Comparison of ENCODE assay signal across 18 cellular contexts in genomic region chr6:63759605-63760004, GRCh38.
"Had no signal": no experiment of that assay in that cellular context is flagged by ENCODE, and none has a peak within 500 bp of the region (broad histone marks: within the 10 kb centered on the region; RNA-seq: fewer than 3 reads in every experiment).

No MANE protein-coding gene starts in this region.

- H3K27ac ChIP-seq: esophagus muscularis mucosa, heart right ventricle, thoracic aorta had no signal

- H3K27ac Mint-ChIP-seq: activated CD4-positive, alpha-beta memory T cell treated with anti-CD3 and anti-CD28 coated beads for 36 hours; activated naive CD8-positive, alpha-beta T cell treated with anti-CD3 and anti-CD28 coated beads, Interleukin-2, amount 10 ng/mL, durations not matched to agents 7 days and 5 days; nephron; stimulated activated naive CD8-positive, alpha-beta T cell treated with anti-CD3 and anti-CD28 coated beads, Interleukin-15, amount 100 ng/mL, for 72 hours had no signal

- H3K4me3 Mint-ChIP-seq: activated CD4-positive, alpha-beta memory T cell treated with anti-CD3 and anti-CD28 coated beads for 36 hours; activated naive CD8-positive, alpha-beta T cell treated with anti-CD3 and anti-CD28 coated beads, Interleukin-2, amount 10 ng/mL, durations not matched to agents 7 days and 5 days; activated T-cell treated with anti-CD3 and anti-CD28 coated beads, Interleukin-2, amount 50 U/mL, for 72 hours; nephron; stimulated activated naive CD8-positive, alpha-beta T cell treated with anti-CD3 and anti-CD28 coated beads, Interleukin-15, amount 100 ng/mL, for 72 hours had no signal

- DNase-seq: activated CD4-positive, alpha-beta memory T cell treated with anti-CD3 and anti-CD28 coated beads for 36 hours; activated CD4-positive, alpha-beta T cell treated with anti-CD3 and anti-CD28 coated beads for 1 hour; activated naive CD8-positive, alpha-beta T cell treated with anti-CD3 and anti-CD28 coated beads, Interleukin-2, amount 10 ng/mL, durations not matched to agents 7 days and 5 days; activated T-cell treated with anti-CD3 and anti-CD28 coated beads, Interleukin-2, amount 50 U/mL, for 72 hours; anterior cingulate cortex; foreskin melanocyte; heart right ventricle; left ventricle myocardium superior; mesendoderm; occipital lobe; stimulated activated CD4-positive, alpha-beta T cell treated with anti-CD3 and anti-CD28 coated beads, Interleukin-4, amount 100 ng/mL, for 4 hours; stimulated activated naive CD8-positive, alpha-beta T cell treated with anti-CD3 and anti-CD28 coated beads, Interleukin-15, amount 100 ng/mL, for 72 hours; T1000 had no signal

- H3K4me1 ChIP-seq: esophagus muscularis mucosa, heart right ventricle had no signal

- H3K27me3 Mint-ChIP-seq: activated CD4-positive, alpha-beta memory T cell treated with anti-CD3 and anti-CD28 coated beads for 36 hours; stimulated activated naive CD8-positive, alpha-beta T cell treated with anti-CD3 and anti-CD28 coated beads, Interleukin-15, amount 100 ng/mL, for 72 hours had no signal

- H3K27me3 ChIP-seq: esophagus muscularis mucosa had no signal

- ATAC-seq: activated T-cell treated with anti-CD3 and anti-CD28 coated beads, Interleukin-2, amount 50 U/mL, for 72 hours; heart right ventricle; left ventricle myocardium superior; stimulated activated naive CD8-positive, alpha-beta T cell treated with anti-CD3 and anti-CD28 coated beads, Interleukin-15, amount 100 ng/mL, for 72 hours had no signal

- H3K36me3 ChIP-seq: esophagus muscularis mucosa, heart right ventricle, thoracic aorta had no signal

- H3K4me3 ChIP-seq: esophagus muscularis mucosa, heart right ventricle, thoracic aorta had no signal

- H3K4me1 Mint-ChIP-seq: activated naive CD8-positive, alpha-beta T cell treated with anti-CD3 and anti-CD28 coated beads, Interleukin-2, amount 10 ng/mL, durations not matched to agents 7 days and 5 days; nephron; stimulated activated naive CD8-positive, alpha-beta T cell treated with anti-CD3 and anti-CD28 coated beads, Interleukin-15, amount 100 ng/mL, for 72 hours had no signal

- FAIRE-seq: colon, keratinocyte had no signal
